ENCODE assay signal across 25 cellular contexts in genomic region chr6:12923644-12924235, GRCh38.
DNase-seq lines count a peak whose midpoint lies in the region; ATAC-seq and TF ChIP-seq lines count a peak whose summit lies in the region.
"Had no signal": no experiment of that assay in that cellular context is flagged by ENCODE, and none has a peak within 500 bp of the region (broad histone marks: within the 10 kb centered on the region; RNA-seq: fewer than 3 reads in every experiment).

No MANE protein-coding gene starts in this region.

- no peaks in the 10 kb centered on the region for H3K9me2 ChIP-seq in GM23248 (ENCODE audit: insufficient read depth)

- H3K27ac ChIP-seq in HEK293 (ENCODE audit: extremely low read depth, low read depth, low read length) (no peak overlapping the region), RWPE2 (ENCODE audit: poor library complexity, severe bottlenecking) (no peak overlapping the region), WERI-Rb-1 (no peak overlapping the region), GM23248 (no peak overlapping the region)
- H3K27ac ChIP-seq: brain microvascular endothelial cell, gastroesophageal sphincter, transverse colon, VCaP had no signal

- TF ChIP-seq CTCF in activated CD8-positive, alpha-beta T cell treated with anti-CD3 and anti-CD28 coated beads for 36 hours (IDR thresholded peaks at IDR 0.05): no peak
- TF ChIP-seq CTCF in HEK293 (tag by site-specific recombination; IDR thresholded peaks at IDR 0.05) (no peak), RWPE2 (IDR thresholded peaks at IDR 0.05; ENCODE audit: poor library complexity, severe bottlenecking) (no peak), WERI-Rb-1 (IDR thresholded peaks at IDR 0.05; ENCODE audit: low read depth, low read length) (no peak)

- H2AFZ ChIP-seq in GM23248: no peak overlapping the region

- in situ Hi-C loops in GM23248 (cut with MboI): loop anchor here (25.0 kb wide), 1 partner anchor 614 kb away; no protein-coding TSS in a partner anchor

- H3K4me3 ChIP-seq in HEK293 (ENCODE audit: low read depth, low read length) (no peak overlapping the region), RWPE2 (ENCODE audit: severe bottlenecking) (no peak overlapping the region), WERI-Rb-1 (ENCODE audit: low read depth, low read length) (no peak overlapping the region), GM23248 (no peak overlapping the region)
- H3K4me3 ChIP-seq: gastroesophageal sphincter, mucosa of descending colon, transverse colon had no signal

- H4K20me1 ChIP-seq in GM23248 (ENCODE audit: insufficient read depth): no peaks in the 10 kb centered on the region

- H3K4me3 Mint-ChIP-seq in activated CD8-positive, alpha-beta T cell treated with anti-CD3 and anti-CD28 coated beads for 36 hours: no peak overlapping the region
- no peak overlapping the region for H3K4me3 Mint-ChIP-seq in activated CD8-positive, alpha-beta T cell treated with anti-CD3 and anti-CD28 coated beads, Interleukin-2, amount 10 ng/mL, durations not matched to agents 7 days and 5 days
- H3K4me3 Mint-ChIP-seq: activated T-helper 1 cell treated with anti-CD3 and anti-CD28 coated beads, Interleukin-12 subunit alpha, Interleukin-12 subunit beta, Interleukin-2, Interleukin-4 antibody, amounts not matched to agents 30 ng/mL and 10 ng/mL and 1 ng/mL, durations not matched to agents 14 hours and 24 hours and 36 hours; CD4-positive, alpha-beta T cell; dendritic cell treated with granulocyte-macrophage colony-stimulating factor and Interleukin-4, amounts not matched to agents 40 ng/mL and 50 ng/mL, for 4 days had no signal

- CTCF ChIA-PET in activated CD8-positive, alpha-beta T cell treated with anti-CD3 and anti-CD28 coated beads for 36 hours (lab: Charles Lee): interaction anchor here (1.6 kb wide), 1 partner anchor 30 kb away, joined by 6 read pairs; no protein-coding TSS in a partner anchor
- CTCF ChIA-PET in activated CD8-positive, alpha-beta T cell treated with anti-CD3 and anti-CD28 coated beads, Interleukin-2, amount 10 ng/mL, durations not matched to agents 7 days and 5 days (lab: Charles Lee): interaction anchor here (1.0 kb wide), 1 partner anchor 12 kb away, joined by 4 read pairs; no protein-coding TSS in a partner anchor
- CTCF ChIA-PET in HEK293 (lab: Yijun Ruan, JAX): interaction anchor here (0.5 to 1.4 kb wide), 4 partner anchors 12 to 1335 kb away, joined by 3 to 7 read pairs (median 4); no protein-coding TSS in a partner anchor

- POLR2A ChIA-PET in activated CD8-positive, alpha-beta T cell treated with anti-CD3 and anti-CD28 coated beads for 36 hours (lab: Charles Lee): no interaction called here
- POLR2A ChIA-PET in activated CD8-positive, alpha-beta T cell treated with anti-CD3 and anti-CD28 coated beads, Interleukin-2, amount 10 ng/mL, durations not matched to agents 7 days and 5 days (lab: Charles Lee): no interaction called here
- POLR2A ChIA-PET in HEK293 (lab: Yijun Ruan, JAX): no interaction called here

- H3K9me3 Mint-ChIP-seq in activated CD8-positive, alpha-beta T cell treated with anti-CD3 and anti-CD28 coated beads for 36 hours: no peaks in the 10 kb centered on the region
- no peaks in the 10 kb centered on the region for H3K9me3 Mint-ChIP-seq in activated CD8-positive, alpha-beta T cell treated with anti-CD3 and anti-CD28 coated beads, Interleukin-2, amount 10 ng/mL, durations not matched to agents 7 days and 5 days (ENCODE audit: insufficient read depth)
- H3K9me3 Mint-ChIP-seq: activated T-helper 1 cell treated with anti-CD3 and anti-CD28 coated beads, Interleukin-12 subunit alpha, Interleukin-12 subunit beta, Interleukin-2, Interleukin-4 antibody, amounts not matched to agents 30 ng/mL and 10 ng/mL and 1 ng/mL, durations not matched to agents 14 hours and 24 hours and 36 hours; CD4-positive, alpha-beta T cell had no signal

- H3K36me3 ChIP-seq in HEK293 (ENCODE audit: control insufficient read depth in 2 of 2, insufficient read depth in 1 of 2, low read length in 2 of 2): no peaks in the 10 kb centered on the region
- H3K36me3 ChIP-seq in RWPE2 (ENCODE audit: low read depth): no peaks in the 10 kb centered on the region
- H3K36me3 ChIP-seq in WERI-Rb-1: no peaks in the 10 kb centered on the region
- H3K36me3 ChIP-seq in GM23248 (ENCODE audit: low read depth): no peaks in the 10 kb centered on the region
- H3K36me3 ChIP-seq: brain microvascular endothelial cell, gastroesophageal sphincter, transverse colon had no signal

- H3F3A ChIP-seq in GM23248 (ENCODE audit: insufficient read depth): no peaks in the 10 kb centered on the region

- no peaks in the 10 kb centered on the region for H3K4me1 ChIP-seq in HEK293 (ENCODE audit: control insufficient read depth, insufficient read depth, low read length)
- no peaks in the 10 kb centered on the region for H3K4me1 ChIP-seq in RWPE2 (ENCODE audit: insufficient read depth, poor library complexity, severe bottlenecking)
- H3K4me1 ChIP-seq in GM23248 (ENCODE audit: insufficient read depth): no peaks in the 10 kb centered on the region
- H3K4me1 ChIP-seq: gastroesophageal sphincter, transverse colon had no signal

- no peaks in the 10 kb centered on the region for H3K9me3 ChIP-seq in HEK293 (ENCODE audit: control insufficient read depth, insufficient read depth, low read depth, low read length)
- H3K9me3 ChIP-seq in RWPE2 (ENCODE audit: severe bottlenecking): no peaks in the 10 kb centered on the region
- H3K9me3 ChIP-seq in WERI-Rb-1 (ENCODE audit: severe bottlenecking): no peaks in the 10 kb centered on the region
- H3K9me3 ChIP-seq in GM23248 (ENCODE audit: low read depth): no peaks in the 10 kb centered on the region
- H3K9me3 ChIP-seq: gastroesophageal sphincter, mucosa of descending colon, transverse colon had no signal

- no peaks in the 10 kb centered on the region for H3K36me3 Mint-ChIP-seq in activated CD8-positive, alpha-beta T cell treated with anti-CD3 and anti-CD28 coated beads for 36 hours (ENCODE audit: low read depth)
- no peaks in the 10 kb centered on the region for H3K36me3 Mint-ChIP-seq in activated CD8-positive, alpha-beta T cell treated with anti-CD3 and anti-CD28 coated beads, Interleukin-2, amount 10 ng/mL, durations not matched to agents 7 days and 5 days (ENCODE audit: low read depth)

- ATAC-seq in activated CD8-positive, alpha-beta T cell treated with anti-CD3 and anti-CD28 coated beads for 36 hours: peak; percentile 45
- ATAC-seq in activated CD8-positive, alpha-beta T cell treated with anti-CD3 and anti-CD28 coated beads, Interleukin-2, amount 10 ng/mL, durations not matched to agents 7 days and 5 days: no peak
- ATAC-seq in RWPE2 (ENCODE audit: low read depth): peak; percentile 44; the same call in 1 of the 3 replicates
- ATAC-seq: gastroesophageal sphincter, left lobe of liver, mucosa of descending colon, Right ventricle myocardium inferior had no signal

- H3K9ac ChIP-seq in GM23248: no peak overlapping the region

- no peak for DNase-seq in activated CD8-positive, alpha-beta T cell treated with anti-CD3 and anti-CD28 coated beads for 36 hours
- DNase-seq in activated CD8-positive, alpha-beta T cell treated with anti-CD3 and anti-CD28 coated beads, Interleukin-2, amount 10 ng/mL, durations not matched to agents 7 days and 5 days: no peak
- no peak for DNase-seq in RWPE2 (ENCODE audit: low spot score)
- no peak for DNase-seq in WERI-Rb-1
- DNase-seq in GM23248: no peak
- no peak for DNase-seq in stimulated activated CD4-positive, alpha-beta T cell treated with anti-CD3 and anti-CD28 coated beads, Interleukin-4, amount 100 ng/mL, for 4 hours
- DNase-seq in activated CD4-positive, alpha-beta T cell treated with anti-CD3 and anti-CD28 coated beads for 4 hours: no peak
- DNase-seq: brain microvascular endothelial cell; CD4-positive, alpha-beta T cell; DND-41; erythroblast; mucosa of descending colon; MV-4-11; NCI-H1930; NCI-H510A; stimulated activated CD4-positive, alpha-beta T cell treated with anti-CD3 and anti-CD28 coated beads, Interleukin-12 subunit alpha, Interleukin-12 subunit beta, amount 100 ng/mL, for 4 hours; stimulated activated naive CD4-positive, alpha-beta T cell treated with Interleukin-2 at 50 U/mL for 16 hours; transverse colon had no signal

- WGBS in GM23248 (ENCODE audit: low coverage in 1 of 2, low lambda C conversion rate in 2 of 2, missing lambda C conversion rate in 2 of 2), 2 experiments: 57 to 61% methylated on average over 3 of the region's 3 CpGs

- intact Hi-C loops in activated CD8-positive, alpha-beta T cell treated with anti-CD3 and anti-CD28 coated beads for 36 hours (cut with micrococcal nuclease): no loop called here

- H3K27me3 ChIP-seq in RWPE2 (ENCODE audit: insufficient read depth, poor library complexity, severe bottlenecking) (peaks cover 4% of the 10 kb centered on the region), WERI-Rb-1 (ENCODE audit: insufficient read depth, low read depth, severe bottlenecking) (no peaks in the 10 kb centered on the region), GM23248 (replicated peaks; ENCODE audit: insufficient read depth) (peaks cover 7% of the 10 kb centered on the region; the same call in 1 of the 2 replicates)
- H3K27me3 ChIP-seq: brain microvascular endothelial cell, transverse colon had no signal

- peaks cover 6% of the 10 kb centered on the region for H3K27me3 Mint-ChIP-seq in activated CD8-positive, alpha-beta T cell treated with anti-CD3 and anti-CD28 coated beads for 36 hours
- peaks cover 23% of the 10 kb centered on the region for H3K27me3 Mint-ChIP-seq in activated CD8-positive, alpha-beta T cell treated with anti-CD3 and anti-CD28 coated beads, Interleukin-2, amount 10 ng/mL, durations not matched to agents 7 days and 5 days (ENCODE audit: low read depth)

- H3K27ac Mint-ChIP-seq in activated CD8-positive, alpha-beta T cell treated with anti-CD3 and anti-CD28 coated beads for 36 hours: no peak overlapping the region
- H3K27ac Mint-ChIP-seq in activated CD8-positive, alpha-beta T cell treated with anti-CD3 and anti-CD28 coated beads, Interleukin-2, amount 10 ng/mL, durations not matched to agents 7 days and 5 days: no peak overlapping the region
- H3K27ac Mint-ChIP-seq: activated T-helper 1 cell treated with anti-CD3 and anti-CD28 coated beads, Interleukin-12 subunit alpha, Interleukin-12 subunit beta, Interleukin-2, Interleukin-4 antibody, amounts not matched to agents 30 ng/mL and 10 ng/mL and 1 ng/mL, durations not matched to agents 14 hours and 24 hours and 36 hours; CD4-positive, alpha-beta T cell; dendritic cell treated with granulocyte-macrophage colony-stimulating factor and Interleukin-4, amounts not matched to agents 40 ng/mL and 50 ng/mL, for 4 days had no signal

- H3K4me1 Mint-ChIP-seq in activated CD8-positive, alpha-beta T cell treated with anti-CD3 and anti-CD28 coated beads for 36 hours (ENCODE audit: low read depth): no peaks in the 10 kb centered on the region
- no peaks in the 10 kb centered on the region for H3K4me1 Mint-ChIP-seq in activated CD8-positive, alpha-beta T cell treated with anti-CD3 and anti-CD28 coated beads, Interleukin-2, amount 10 ng/mL, durations not matched to agents 7 days and 5 days (ENCODE audit: low read depth)

- H3K4me2 ChIP-seq in GM23248 (ENCODE audit: unreplicated experiment): no peak overlapping the region

- no peaks in the 10 kb centered on the region for H3K79me2 ChIP-seq in GM23248 (ENCODE audit: insufficient read depth)

TF ChIP-seq in HEK293, 187 proteins besides CTCF, POLR2A, EP300 and RAD21 (continues in another document):
- TF ChIP-seq ZNF558 (tag by site-specific recombination; IDR thresholded peaks at IDR 0.05) (peak; percentile 91), ZNF623 (tag by site-specific recombination; IDR thresholded peaks at IDR 0.05) (no peak)
